ENCODE assay signal across 16 cellular contexts in the genomic region with DNA sequence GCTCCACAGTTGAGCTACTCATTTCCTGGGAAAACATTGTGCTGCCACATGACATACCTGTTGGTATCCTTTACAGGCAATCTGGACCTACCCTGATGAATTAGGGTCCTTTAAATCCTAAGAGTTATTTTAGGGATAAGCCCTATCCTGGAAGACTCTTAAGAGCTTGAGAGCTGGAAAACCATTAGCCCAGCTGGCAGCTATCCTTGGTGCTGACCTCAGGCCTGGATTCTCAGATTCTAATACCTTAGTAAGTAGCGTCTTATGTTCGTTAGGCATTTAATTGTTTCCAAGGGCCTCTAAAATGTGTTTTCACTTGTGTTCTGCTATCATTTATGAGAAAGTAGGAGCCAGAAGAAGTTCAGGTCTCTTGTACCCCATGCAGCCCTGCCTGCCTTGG.
A peak's percentile ranks its signal among the peaks of the same experiment; 100 is the strongest.
DNase-seq lines count a peak whose midpoint lies in the region; ATAC-seq and TF ChIP-seq lines count a peak whose summit lies in the region.
"Had no signal": no experiment of that assay in that cellular context is flagged by ENCODE, and none has a peak within 500 bp of the region (broad histone marks: within the 10 kb centered on the region; RNA-seq: fewer than 3 reads in every experiment).

No MANE protein-coding gene starts in this region.

- H3K27me3 ChIP-seq in breast epithelium, result peaks cover 0 to 7% of the 10 kb centered on the region in 2 donors
- H3K27me3 ChIP-seq: colonic mucosa, stomach had no signal

- TF ChIP-seq CTCF in MCF 10A (IDR thresholded peaks at IDR 0.05; ENCODE audit: unreplicated experiment), result no peak
- TF ChIP-seq CTCF in breast epithelium (IDR thresholded peaks at IDR 0.05), result no peak
- TF ChIP-seq CTCF in fibroblast of villous mesenchyme (IDR thresholded peaks at IDR 0.05; ENCODE audit: insufficient read depth, low read depth, low read length), result no peak
- no peak for TF ChIP-seq CTCF in type B pancreatic cell (conservative IDR thresholded peaks at IDR 0.05)

- no peaks in the 10 kb centered on the region for H3K4me1 Mint-ChIP-seq in MCF 10A (ENCODE audit: insufficient read depth, unreplicated experiment)
- no peaks in the 10 kb centered on the region for H3K4me1 Mint-ChIP-seq in type B pancreatic cell (ENCODE audit: unreplicated experiment)
- H3K4me1 Mint-ChIP-seq in stimulated activated naive B cell treated with anti-CD40 and anti-IgM and Interleukin-4, amounts not matched to agents 10 μg/mL and 1 μg/mL and 100 μg/mL, for 72 hours, result no peaks in the 10 kb centered on the region
- H3K4me1 Mint-ChIP-seq: activated B cell treated with CpG ODN at 0.5 μM for 24 hours had no signal

- TF ChIP-seq POLR2A in breast epithelium (IDR thresholded peaks at IDR 0.05), result no peak

- H3K4me1 ChIP-seq in breast epithelium, result no peaks in the 10 kb centered on the region
- H3K4me1 ChIP-seq: colonic mucosa, stomach had no signal

- H3K4me3 Mint-ChIP-seq in MCF 10A (ENCODE audit: unreplicated experiment) (no peak overlapping the region), type B pancreatic cell (no peak overlapping the region)
- H3K4me3 Mint-ChIP-seq in stimulated activated naive B cell treated with anti-CD40 and anti-IgM and Interleukin-4, amounts not matched to agents 10 μg/mL and 1 μg/mL and 100 μg/mL, for 72 hours, result no peak overlapping the region
- H3K4me3 Mint-ChIP-seq: activated B cell treated with CpG ODN at 0.5 μM for 24 hours had no signal

- no TSS peak for BruUV-seq in MCF 10A (replicated peaks; lab: Mats Ljungman, UMichigan)

- intact Hi-C loops in MCF 10A (cut with micrococcal nuclease) (no loop called here), breast epithelium (cut with DNase I; ENCODE audit: low total_unique reads) (no loop called here)

- H3K27ac Mint-ChIP-seq in MCF 10A (ENCODE audit: low read depth, unreplicated experiment) (no peak overlapping the region), type B pancreatic cell (no peak overlapping the region)
- no peak overlapping the region for H3K27ac Mint-ChIP-seq in stimulated activated naive B cell treated with anti-CD40 and anti-IgM and Interleukin-4, amounts not matched to agents 10 μg/mL and 1 μg/mL and 100 μg/mL, for 72 hours
- H3K27ac Mint-ChIP-seq: activated B cell treated with CpG ODN at 0.5 μM for 24 hours; activated naive CD4-positive, alpha-beta T cell treated with anti-CD3 and anti-CD28 coated beads, Interleukin-2, amount 50 U/mL, for 72 hours had no signal

- no peak for ATAC-seq in HG02642 (IDR thresholded peaks at IDR 0.05; ENCODE audit: poor library complexity, unreplicated experiment)
- ATAC-seq in stimulated activated naive B cell treated with anti-CD40 and anti-IgM and Interleukin-4, amounts not matched to agents 10 μg/mL and 1 μg/mL and 100 μg/mL, for 72 hours (replicated peaks), result no peak
- ATAC-seq: activated naive CD4-positive, alpha-beta T cell treated with anti-CD3 and anti-CD28 coated beads, Interleukin-2, amount 50 U/mL, for 72 hours; esophagus mucosa had no signal

- POLR2A ChIA-PET in MCF 10A (lab: Yijun Ruan, JAX), result no interaction called here

- H3K27ac ChIP-seq in breast epithelium, result no peak overlapping the region
- H3K27ac ChIP-seq: colonic mucosa, stomach had no signal

- H3K4me3 ChIP-seq in breast epithelium (no peak overlapping the region), fibroblast of villous mesenchyme (ENCODE audit: low read depth, low read length) (no peak overlapping the region)
- H3K4me3 ChIP-seq: colonic mucosa, stomach had no signal

- H3K36me3 Mint-ChIP-seq in MCF 10A (ENCODE audit: insufficient read depth, unreplicated experiment) (no peaks in the 10 kb centered on the region), type B pancreatic cell (no peaks in the 10 kb centered on the region)
- H3K36me3 Mint-ChIP-seq in stimulated activated naive B cell treated with anti-CD40 and anti-IgM and Interleukin-4, amounts not matched to agents 10 μg/mL and 1 μg/mL and 100 μg/mL, for 72 hours, result no peaks in the 10 kb centered on the region
- H3K36me3 Mint-ChIP-seq: activated naive CD4-positive, alpha-beta T cell treated with anti-CD3 and anti-CD28 coated beads, Interleukin-2, amount 50 U/mL, for 72 hours had no signal

- no peaks in the 10 kb centered on the region for H3K9me3 Mint-ChIP-seq in MCF 10A (ENCODE audit: unreplicated experiment)
- no peaks in the 10 kb centered on the region for H3K9me3 Mint-ChIP-seq in type B pancreatic cell
- H3K9me3 Mint-ChIP-seq in stimulated activated naive B cell treated with anti-CD40 and anti-IgM and Interleukin-4, amounts not matched to agents 10 μg/mL and 1 μg/mL and 100 μg/mL, for 72 hours, result peaks cover 6 to 10% of the 10 kb centered on the region in 2 donors
- H3K9me3 Mint-ChIP-seq: activated B cell treated with CpG ODN at 0.5 μM for 24 hours had no signal

- no peaks in the 10 kb centered on the region for H3K9me3 ChIP-seq in breast epithelium
- H3K9me3 ChIP-seq: colonic mucosa, stomach had no signal

- CTCF ChIA-PET in MCF 10A (lab: Yijun Ruan, JAX), result interaction anchor here (0.7 to 1.0 kb wide), 3 partner anchors 30 to 35 kb away, joined by 3 read pairs; no protein-coding TSS in a partner anchor

- H3K27me3 Mint-ChIP-seq in MCF 10A (ENCODE audit: insufficient read depth, unreplicated experiment) (peaks cover 17% of the 10 kb centered on the region), type B pancreatic cell (peaks cover 57% of the 10 kb centered on the region)
- H3K27me3 Mint-ChIP-seq in stimulated activated naive B cell treated with anti-CD40 and anti-IgM and Interleukin-4, amounts not matched to agents 10 μg/mL and 1 μg/mL and 100 μg/mL, for 72 hours, result peaks cover 5 to 7% of the 10 kb centered on the region in 2 donors
- H3K27me3 Mint-ChIP-seq: activated B cell treated with CpG ODN at 0.5 μM for 24 hours had no signal

- H3K36me3 ChIP-seq in breast epithelium, result no peaks in the 10 kb centered on the region
- H3K36me3 ChIP-seq: colonic mucosa, stomach had no signal

- DNase-seq in MCF 10A (ENCODE audit: unreplicated experiment), result peak; percentile 35
- DNase-seq in breast epithelium (ENCODE audit: low spot score in 2 of 2), result no peak
- DNase-seq in amniotic epithelial cell (ENCODE audit: low read depth), result peak; percentile 45
- DNase-seq in fibroblast of villous mesenchyme (ENCODE audit: low read depth), result peak; percentile 1
- DNase-seq in type B pancreatic cell (ENCODE audit: extremely low spot score, unreplicated experiment), result peak; percentile 25
- DNase-seq in NCI-H2196 treated with DMSO at 0.1 percent for 48 hours (lab: John Stamatoyannopoulos, UW; ENCODE audit: unreplicated experiment), result no peak
- DNase-seq in stimulated activated naive B cell treated with anti-CD40 and anti-IgM and Interleukin-4, amounts not matched to agents 10 μg/mL and 1 μg/mL and 100 μg/mL, for 72 hours, result no peak
- DNase-seq: activated B cell treated with CpG ODN at 0.5 μM for 24 hours, colonic mucosa, MV-4-11, NCI-H2171 treated with DMSO at 0.1 percent for 48 hours, occipital lobe, stomach had no signal

Comparison
In these comparisons a context has a peak if more than half of its experiments do, and no peak if none do; other contexts are left out.
1. DNase-seq: peak in MCF 10A (single experiment), amniotic epithelial cell (single experiment), fibroblast of villous mesenchyme (single experiment) and type B pancreatic cell (single experiment); none in breast epithelium (0 of 2), NCI-H2196 treated with DMSO at 0.1 percent for 48 hours (single experiment) and stimulated activated naive B cell treated with anti-CD40 and anti-IgM and Interleukin-4, amounts not matched to agents 10 μg/mL and 1 μg/mL and 100 μg/mL, for 72 hours (single experiment).